ENCODE assay signal across 10 cellular contexts in the genomic region with DNA sequence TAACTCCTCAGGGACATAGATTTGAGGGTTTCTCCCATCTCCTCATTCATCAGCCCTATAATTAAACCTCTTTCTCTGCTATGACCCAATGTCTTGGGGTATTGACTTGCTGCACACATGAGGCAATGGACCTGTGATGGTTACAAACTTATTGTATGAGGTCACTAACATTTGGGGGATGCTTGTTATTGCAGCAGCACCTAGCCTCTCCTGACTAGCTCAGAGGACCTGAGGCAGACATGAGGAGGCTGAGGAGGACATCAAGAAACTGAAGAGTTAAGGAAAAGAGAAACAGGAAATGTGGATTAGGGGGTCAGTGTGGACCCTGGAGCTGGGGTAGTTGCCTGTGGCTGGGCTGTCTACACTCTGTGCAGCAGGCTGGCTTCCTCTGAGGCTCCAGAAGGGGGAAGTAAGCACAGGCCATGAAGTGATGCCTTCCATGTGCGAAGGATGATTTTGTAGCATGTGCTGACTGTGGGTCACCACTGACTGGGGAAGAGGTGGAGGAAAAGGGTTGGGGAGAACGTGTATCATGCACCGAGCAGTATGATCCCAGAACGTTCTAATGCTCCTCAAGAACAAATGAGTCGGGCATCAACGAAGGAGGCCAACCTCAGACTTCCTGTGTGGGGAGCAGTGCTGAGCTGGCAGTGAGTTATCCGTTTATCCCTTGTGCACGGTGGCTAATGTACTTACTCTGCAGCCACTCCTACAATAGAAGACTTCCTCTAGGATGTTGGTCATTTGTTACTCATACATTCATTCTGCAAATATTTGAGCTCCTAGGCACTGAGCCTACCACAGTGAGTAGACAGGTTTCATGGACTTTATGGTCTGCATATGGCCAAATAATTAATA. TPM values are rescaled to one million over a fixed set of nuclear protein-coding genes. Genes with fewer than 3 reads are reported as not detected.
DNase-seq lines count a peak whose midpoint lies in the region; ATAC-seq and TF ChIP-seq lines count a peak whose summit lies in the region.
"Had no signal": no experiment of that assay in that cellular context is flagged by ENCODE, and none has a peak within 500 bp of the region (broad histone marks: within the 10 kb centered on the region; RNA-seq: fewer than 3 reads in every experiment).

No MANE protein-coding gene starts in this region.

- H3K36me3 ChIP-seq in SJCRH30, result no peaks in the 10 kb centered on the region
- H3K36me3 ChIP-seq: cardiac muscle cell had no signal

- no peaks in the 10 kb centered on the region for H3K27me3 ChIP-seq in SJCRH30
- H3K27me3 ChIP-seq: cardiac muscle cell had no signal

- peak; percentile 13 for DNase-seq in NCI-H82 (lab: John Stamatoyannopoulos, UW)
- no peak for DNase-seq in NCI-H82 treated with DMSO at 0.1 percent for 48 hours (lab: John Stamatoyannopoulos, UW; ENCODE audit: unreplicated experiment)
- no peak for DNase-seq in SJCRH30
- peak; percentile 63 for DNase-seq in epithelial cell of proximal tubule (ENCODE audit: low read depth)
- DNase-seq in stimulated activated CD4-positive, alpha-beta T cell treated with anti-CD3 and anti-CD28 coated beads, Interleukin-2, amount 100 ng/mL, for 48 hours, result peak; percentile 3 to 19

- H3K9me3 ChIP-seq in SJCRH30 (replicated peaks), result peaks cover 5% of the 10 kb centered on the region; the same call in 1 of the 2 replicates

- H3K27ac ChIP-seq in SJCRH30, result peak overlapping the region; percentile 31; the same call in 1 of the 2 replicates
- H3K27ac ChIP-seq: 22Rv1, cardiac muscle cell had no signal

- H3K4me1 ChIP-seq in SJCRH30, result peaks cover 16% of the 10 kb centered on the region

- no peak overlapping the region for H3K4me3 ChIP-seq in SJCRH30
- no peak overlapping the region for H3K4me3 ChIP-seq in epithelial cell of proximal tubule (ENCODE audit: low read depth, low read length)
- H3K4me3 ChIP-seq: cardiac muscle cell had no signal

- no peak for TF ChIP-seq CTCF in epithelial cell of proximal tubule (conservative IDR thresholded peaks at IDR 0.05; ENCODE audit: low read depth, low read length)

- ATAC-seq in HG02642 (IDR thresholded peaks at IDR 0.05; ENCODE audit: poor library complexity, unreplicated experiment) (no peak), HG03039 (IDR thresholded peaks at IDR 0.05; ENCODE audit: unreplicated experiment) (no peak), GM19023 (IDR thresholded peaks at IDR 0.05; ENCODE audit: unreplicated experiment) (no peak)

RNA-seq across cellular contexts. Expression of a gene that starts 42.1 kb away (rescaled TPM):
- 0.06 and 0.43 TPM in 2 replicates for total RNA-seq in SJCRH30 (2014; rRNA removed; shearing (Covaris generic))
- total RNA-seq in epithelial cell of proximal tubule, result not detected in 2 replicates

Comparison
In these comparisons a context has a peak if more than half of its experiments do, and no peak if none do; other contexts are left out.
1. DNase-seq: peak in NCI-H82 (single experiment), epithelial cell of proximal tubule (single experiment) and stimulated activated CD4-positive, alpha-beta T cell treated with anti-CD3 and anti-CD28 coated beads, Interleukin-2, amount 100 ng/mL, for 48 hours (2 of 2); none in NCI-H82 treated with DMSO at 0.1 percent for 48 hours (single experiment) and SJCRH30 (0 of 2).